Comparison of ENCODE assay signal across 8 cellular contexts in the genomic region with DNA sequence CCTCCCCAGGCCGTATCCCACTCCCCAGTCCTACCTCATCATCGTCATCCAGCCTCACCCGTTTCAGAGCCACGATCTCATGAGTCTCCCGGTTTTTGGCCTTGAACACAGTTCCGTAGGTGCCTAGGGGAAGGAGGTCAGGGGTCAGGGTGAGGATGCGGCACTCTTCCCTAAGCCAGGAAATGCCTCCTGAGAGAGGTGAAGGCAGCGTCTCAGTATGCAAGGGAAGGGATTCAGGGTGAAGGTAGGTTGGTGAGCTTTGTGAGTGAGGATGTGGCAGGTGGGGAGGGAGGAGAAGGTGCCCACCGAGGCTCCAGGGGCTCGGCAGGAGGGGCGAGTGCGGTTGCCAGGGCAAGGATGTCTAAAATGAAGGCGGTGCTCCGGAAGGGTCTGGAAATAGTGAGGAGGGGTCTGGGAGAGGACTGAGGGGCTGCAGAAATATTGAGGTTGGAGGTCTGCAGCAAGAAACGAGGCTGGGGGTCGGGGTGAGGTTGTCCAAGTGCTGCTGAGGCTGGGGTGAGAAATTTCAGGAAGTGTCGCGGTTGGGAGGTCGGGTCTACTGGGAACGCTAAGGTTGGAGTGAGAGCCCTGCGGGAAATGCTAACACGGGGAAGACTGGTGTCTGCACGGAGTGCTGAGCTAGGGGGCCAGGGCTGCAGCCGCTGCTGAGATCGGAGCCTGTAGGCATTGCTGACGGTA. TPM values are rescaled to one million over a fixed set of nuclear protein-coding genes. Genes with fewer than 3 reads are reported as not detected.
DNase-seq lines count a peak whose midpoint lies in the region; ATAC-seq and TF ChIP-seq lines count a peak whose summit lies in the region.

No MANE protein-coding gene starts in this region.

- WGBS in mammary epithelial cell (ENCODE audit: low coverage, missing lambda C conversion rate), result 3% methylated on average over 9 of the region's 26 CpGs

- H3K27me3 ChIP-seq in KMS-11 (ENCODE audit: insufficient read depth, low read depth) (no peaks in the 10 kb centered on the region), mammary epithelial cell (ENCODE audit: insufficient read depth, low read length) (no peaks in the 10 kb centered on the region), mucosa of rectum (ENCODE audit: control insufficient read depth in 2 of 2, insufficient read depth in 2 of 2, low read length in 2 of 2) (no peaks in the 10 kb centered on the region)

- no peaks in the 10 kb centered on the region for H4K20me1 ChIP-seq in KMS-11 (ENCODE audit: insufficient read depth)
- no peaks in the 10 kb centered on the region for H4K20me1 ChIP-seq in mammary epithelial cell (ENCODE audit: insufficient read depth, low read length)

- H3K27ac ChIP-seq in KMS-11 (no peak overlapping the region), mammary epithelial cell (ENCODE audit: insufficient read depth, low read depth, low read length) (no peak overlapping the region), mucosa of rectum (ENCODE audit: low read depth in 2 of 2, low read length in 2 of 2) (no peak overlapping the region)

- H3K36me3 ChIP-seq in KMS-11 (ENCODE audit: insufficient read depth) (no peaks in the 10 kb centered on the region), mammary epithelial cell (ENCODE audit: insufficient read depth, low read length) (no peaks in the 10 kb centered on the region), mucosa of rectum (ENCODE audit: control insufficient read depth in 2 of 2, insufficient read depth in 2 of 2, low read length in 2 of 2) (no peaks in the 10 kb centered on the region)

- DNase-seq in mammary epithelial cell, result no peak
- DNase-seq in kidney tubule cell (ENCODE audit: low spot score), result no peak
- no peak for DNase-seq in NCI-H446 (lab: John Stamatoyannopoulos, UW)
- no peak for DNase-seq in midbrain (lab: John Stamatoyannopoulos, UW)

- in situ Hi-C loops in mammary epithelial cell (cut with MboI; ENCODE audit: low sequenced_read_pairs in 2 of 2), result no loop called here

- intact Hi-C loops in mammary epithelial cell (cut with micrococcal nuclease), result no loop called here

- peak overlapping the region; percentile 8; the same call in 1 of the 2 replicates for H3K9ac ChIP-seq in KMS-11
- H3K9ac ChIP-seq in mammary epithelial cell (ENCODE audit: insufficient read depth, low read length), result peak overlapping the region; percentile 29
- H3K9ac ChIP-seq in mucosa of rectum (ENCODE audit: low read depth in 1 of 2, low read length in 2 of 2), result peak overlapping the region; percentile 59 to 77

- H3K79me2 ChIP-seq in KMS-11 (ENCODE audit: insufficient read depth, low read depth), result peaks cover 21% of the 10 kb centered on the region; the same call in 1 of the 2 replicates
- H3K79me2 ChIP-seq in mammary epithelial cell (ENCODE audit: insufficient read depth, low read length), result peaks cover 24% of the 10 kb centered on the region

- BruUV-seq in mammary epithelial cell (replicated peaks; lab: Mats Ljungman, UMichigan), result no TSS peak

- dilution Hi-C loops in mammary epithelial cell (cut with HindIII; ENCODE audit: low sequenced_read_pairs), result no loop called here

- H3K4me1 ChIP-seq in KMS-11 (ENCODE audit: low read depth, poor library complexity, severe bottlenecking) (peaks cover 11% of the 10 kb centered on the region), mammary epithelial cell (ENCODE audit: insufficient read depth, low read length) (peaks cover 41% of the 10 kb centered on the region), mucosa of rectum (ENCODE audit: control insufficient read depth in 2 of 2, insufficient read depth in 2 of 2, low read length in 2 of 2) (peaks cover 38 to 42% of the 10 kb centered on the region in 2 donors)

- peak overlapping the region; percentile 57 for H3K4me2 ChIP-seq in KMS-11
- H3K4me2 ChIP-seq in mammary epithelial cell (ENCODE audit: insufficient read depth, low read depth, low read length), result peak overlapping the region; percentile 98

- ATAC-seq in GM18498 (IDR thresholded peaks at IDR 0.05; ENCODE audit: unreplicated experiment), result peak; percentile 10
- peak; percentile 1 for ATAC-seq in GM21825 (IDR thresholded peaks at IDR 0.05; ENCODE audit: unreplicated experiment)

- CTCF ChIA-PET in mammary epithelial cell (lab: Charles Lee; ENCODE audit: low non-redundant PET), result interaction anchor here (0.5 kb wide), 1 partner anchor 39 kb away, joined by 3 read pairs; no protein-coding TSS in a partner anchor

- H3K9me3 ChIP-seq in mammary epithelial cell (replicated peaks; ENCODE audit: insufficient read depth, low read length) (no peaks in the 10 kb centered on the region), mucosa of rectum (ENCODE audit: control insufficient read depth in 2 of 2, low read length in 2 of 2) (no peaks in the 10 kb centered on the region)

- TF ChIP-seq CTCF in KMS-11 (conservative IDR thresholded peaks at IDR 0.05; ENCODE audit: low read depth, low read length) (no peak), mammary epithelial cell (conservative IDR thresholded peaks at IDR 0.05 in 1 of 2, IDR thresholded peaks at IDR 0.05 in 1 of 2; ENCODE audit: extremely low read depth in 1 of 2, insufficient read depth in 1 of 2, low read depth in 1 of 2, low read length in 2 of 2) (no peak)

- H3K4me3 ChIP-seq in KMS-11 (IDR thresholded peaks at IDR 0.05; ENCODE audit: insufficient read depth, low read depth, low read length) (no peak overlapping the region), mammary epithelial cell (replicated peaks in 1 of 3; ENCODE audit: insufficient read depth in 1 of 3, low read depth in 2 of 3, low read length in 3 of 3) (peak overlapping the region; percentile 57 to 74 (median 65)), mucosa of rectum (ENCODE audit: low read length in 2 of 2) (peak overlapping the region; percentile 86 to 98)

- peak overlapping the region; percentile 74 for H2AFZ ChIP-seq in KMS-11 (ENCODE audit: low read depth)
- peak overlapping the region; percentile 89 for H2AFZ ChIP-seq in mammary epithelial cell (ENCODE audit: low read depth, low read length)

RNA-seq across cellular contexts. Expression of a gene that starts 0.5 kb away (rescaled TPM):
- 10 to 100 TPM; 12.3 to 18.1 TPM for total RNA-seq in mammary epithelial cell
- polyA plus RNA-seq in mammary epithelial cell, result 26.1 TPM
- 31.3 TPM for polyA minus RNA-seq in mammary epithelial cell

RNA-seq across cellular contexts. Expression of a gene that starts 2.2 kb away (rescaled TPM):
- total RNA-seq in mammary epithelial cell, result 100 to 1,000 TPM in 1 of 2 donors, 10 to 100 TPM in 1; 46.5 to 138 TPM
- 57.9 TPM for polyA plus RNA-seq in mammary epithelial cell
- polyA minus RNA-seq in mammary epithelial cell, result 150 TPM

RNA-seq across cellular contexts. Expression of a gene that starts 8.9 kb away (rescaled TPM):
- 1 to 10 TPM in 1 of 2 donors, under 1 TPM in 1; 0.33 to 1.8 TPM for total RNA-seq in mammary epithelial cell
- 0.34 TPM for polyA plus RNA-seq in mammary epithelial cell
- polyA minus RNA-seq in mammary epithelial cell, result 4.1 TPM

RNA-seq across cellular contexts. Expression of a gene that starts 23.4 kb away (rescaled TPM):
- 10 to 100 TPM; 49.7 to 68.8 TPM for total RNA-seq in mammary epithelial cell
- polyA plus RNA-seq in mammary epithelial cell, result 52.4 TPM
- polyA minus RNA-seq in mammary epithelial cell, result 51.5 TPM

RNA-seq across cellular contexts. Expression of a gene that starts 26.1 kb away (rescaled TPM):
- 10 to 100 TPM; 16.8 to 38.1 TPM for total RNA-seq in mammary epithelial cell
- 28.4 TPM for polyA plus RNA-seq in mammary epithelial cell
- 14.4 TPM for polyA minus RNA-seq in mammary epithelial cell

Comparison
In these comparisons a context has a peak if more than half of its experiments do, and no peak if none do; other contexts are left out.
1. H3K9ac ChIP-seq: peak in every context shown above with its lines; median percentile 68 in mucosa of rectum; 29 in mammary epithelial cell; 8 in KMS-11.